In genomic region chr14:71623939-71624338, GRCh38 we compare ENCODE assay signal across 23 cellular contexts.
DNase-seq lines count a peak whose midpoint lies in the region; ATAC-seq, FAIRE-seq and TF ChIP-seq lines count a peak whose summit lies in the region.
"Had no signal": no experiment of that assay in that cellular context is flagged by ENCODE, and none has a peak within 500 bp of the region (broad histone marks: within the 10 kb centered on the region; RNA-seq: fewer than 3 reads in every experiment).

No MANE protein-coding gene starts in this region.

- no peak overlapping the region for H3K18ac ChIP-seq in IMR-90 (ENCODE audit: low read depth, low read length)

- H3K4me3 ChIP-seq in cardiac muscle cell (no peak overlapping the region), left ventricle myocardium inferior (no peak overlapping the region), IMR-90 (ENCODE audit: insufficient read depth, low read depth, low read length) (no peak overlapping the region), smooth muscle cell (no peak overlapping the region)

- H3K4ac ChIP-seq in IMR-90 (ENCODE audit: low read depth, low read length): peak overlapping the region; percentile 6; the same call in 1 of the 2 replicates

- H3K4me1 ChIP-seq in cardiac muscle cell (ENCODE audit: low read depth): peaks cover 34% of the 10 kb centered on the region
- no peaks in the 10 kb centered on the region for H3K4me1 ChIP-seq in left ventricle myocardium inferior
- peaks cover 5% of the 10 kb centered on the region; the same call in 1 of the 2 replicates for H3K4me1 ChIP-seq in IMR-90 (ENCODE audit: control insufficient read depth, insufficient read depth, low read length)
- H3K4me1 ChIP-seq in smooth muscle cell (ENCODE audit: low read depth): peaks cover 24% of the 10 kb centered on the region

- H3K4me1 Mint-ChIP-seq in glutamatergic neuron (ENCODE audit: low read depth, unreplicated experiment) (no peaks in the 10 kb centered on the region), mesothelial cell of epicardium (peaks cover 19% of the 10 kb centered on the region)

- H2BK20ac ChIP-seq in IMR-90 (ENCODE audit: low read depth, low read length): 0 out of 2 replicates have a peak overlapping the region, but pooled peaks have one; percentile 23

- no peak overlapping the region for H4K8ac ChIP-seq in IMR-90 (ENCODE audit: low read depth in 2 of 2, low read length in 2 of 2)

- TF ChIP-seq POLR2A in IMR-90 (IDR thresholded peaks at IDR 0.05; ENCODE audit: low read depth, low read length) (no peak), GM12892 (IDR thresholded peaks at IDR 0.05; ENCODE audit: low read depth, low read length) (no peak)

- CTCF ChIA-PET in IMR-90 (lab: Yijun Ruan, JAX): no interaction called here

- H3K36me3 Mint-ChIP-seq in glutamatergic neuron (ENCODE audit: unreplicated experiment): no peaks in the 10 kb centered on the region
- H3K36me3 Mint-ChIP-seq in mesothelial cell of epicardium: peaks cover 7% of the 10 kb centered on the region

- H3K27ac ChIP-seq in cardiac muscle cell (peak overlapping the region; percentile 7), left ventricle myocardium inferior (replicated peaks) (no peak overlapping the region), IMR-90 (ENCODE audit: insufficient read depth, low read length) (no peak overlapping the region), smooth muscle cell (ENCODE audit: low read depth) (peak overlapping the region; percentile 92), substantia nigra (ENCODE audit: low read depth, low read length, poor library complexity, severe bottlenecking) (no peak overlapping the region)
- H3K27ac ChIP-seq: 22Rv1, RWPE1 had no signal

- H3K4me3 Mint-ChIP-seq in glutamatergic neuron (ENCODE audit: unreplicated experiment): no peak overlapping the region
- H3K4me3 Mint-ChIP-seq in mesothelial cell of epicardium: no peak overlapping the region

- H2BK5ac ChIP-seq in IMR-90 (ENCODE audit: low read depth, low read length, poor library complexity, severe bottlenecking): no peak overlapping the region

- H3K79me1 ChIP-seq in IMR-90 (ENCODE audit: low read depth in 1 of 2, low read length in 2 of 2): peaks cover 20 to 35% of the 10 kb centered on the region in 2 experiments

- intact Hi-C loops in left ventricle myocardium inferior (cut with micrococcal nuclease) (no loop called here), IMR-90 (cut with micrococcal nuclease) (no loop called here)

- no peak overlapping the region; the same call in 1 of the 2 replicates for H4K91ac ChIP-seq in IMR-90 (ENCODE audit: insufficient read depth, low read depth, low read length)

- no peak overlapping the region; the same call in 1 of the 2 replicates for H2AK5ac ChIP-seq in IMR-90 (ENCODE audit: low read depth, low read length)

- no peaks in the 10 kb centered on the region for H3K9me3 ChIP-seq in cardiac muscle cell (ENCODE audit: low read depth)
- no peaks in the 10 kb centered on the region for H3K9me3 ChIP-seq in left ventricle myocardium inferior (replicated peaks)
- no peaks in the 10 kb centered on the region for H3K9me3 ChIP-seq in IMR-90 (ENCODE audit: control insufficient read depth, insufficient read depth, low read length)
- H3K9me3 ChIP-seq in smooth muscle cell (replicated peaks; ENCODE audit: low read depth): no peaks in the 10 kb centered on the region
- H3K9me3 ChIP-seq: BE2C had no signal

- H3K23ac ChIP-seq in IMR-90 (ENCODE audit: low read depth, low read length): no peak overlapping the region

- no peaks in the 10 kb centered on the region for H4K20me1 ChIP-seq in IMR-90 (ENCODE audit: insufficient read depth, low read length)
- no peaks in the 10 kb centered on the region for H4K20me1 ChIP-seq in smooth muscle cell (ENCODE audit: low read depth)

- ATAC-seq in IMR-90 (ENCODE audit: low read depth): no peak
- ATAC-seq: Panc1 had no signal

- BruUV-seq in IMR-90 (replicated peaks; lab: Mats Ljungman, UMichigan): no TSS peak

- H2AK9ac ChIP-seq in IMR-90 (replicated peaks; ENCODE audit: low read depth, low read length, poor library complexity): peak overlapping the region; percentile 73

- H3K9me3 Mint-ChIP-seq in glutamatergic neuron (ENCODE audit: unreplicated experiment): no peaks in the 10 kb centered on the region
- peaks cover 4% of the 10 kb centered on the region for H3K9me3 Mint-ChIP-seq in mesothelial cell of epicardium

- peaks cover 18% of the 10 kb centered on the region for H3K9me1 ChIP-seq in IMR-90 (ENCODE audit: insufficient read depth, low read length)

- H3K79me2 ChIP-seq in smooth muscle cell (ENCODE audit: low read depth): peaks cover 7% of the 10 kb centered on the region

- H3K27ac Mint-ChIP-seq in glutamatergic neuron (ENCODE audit: unreplicated experiment) (peak overlapping the region; percentile 24), mesothelial cell of epicardium (no peak overlapping the region)

- dilution Hi-C loops in IMR-90 (cut with HindIII; ENCODE audit: low sequenced_read_pairs, unreplicated experiment): no loop called here

- POLR2A ChIA-PET in IMR-90 (lab: Charles Lee; ENCODE audit: unreplicated experiment): no interaction called here

- FAIRE-seq in GM12892 (lab: Jason Lieb, UNC): no peak
- FAIRE-seq: G401.6 had no signal

- peak overlapping the region; percentile 49 for H2AFZ ChIP-seq in IMR-90 (replicated peaks; ENCODE audit: low read length, poor library complexity)
- no peak overlapping the region for H2AFZ ChIP-seq in smooth muscle cell (ENCODE audit: low read depth)

- no CpG with 5 or more reads among the region's 8 CpGs for WGBS in IMR-90 (ENCODE audit: extremely low coverage in 2 of 2, insufficient read length in 1 of 2), 2 experiments
- WGBS in smooth muscle cell (ENCODE audit: low lambda C conversion rate): 88% methylated on average over 8 of the region's 8 CpGs

- H3F3A ChIP-seq in smooth muscle cell (ENCODE audit: low read depth): peaks cover 18% of the 10 kb centered on the region

- H4K5ac ChIP-seq in IMR-90 (ENCODE audit: low read depth, low read length): no peak overlapping the region

- DNase-seq in cardiac muscle cell (ENCODE audit: low read depth in 1 of 2, low spot score in 1 of 2) (peak in 1 of 2 donors; percentile 50), left ventricle myocardium inferior (no peak), IMR-90 (no peak), glutamatergic neuron (no peak), smooth muscle cell (lab: John Stamatoyannopoulos, UW; ENCODE audit: unreplicated experiment) (no peak), mesothelial cell of epicardium (ENCODE audit: low spot score in 2 of 2, unreplicated experiment in 2 of 2) (no peak), GM12892 (ENCODE audit: insufficient read length) (no peak), substantia nigra (lab: John Stamatoyannopoulos, UW) (no peak)
- DNase-seq: BE2C, COR-L47, DMS53, GOT3, KBM-7, MV-4-11, NCI-H1105, NCI-H146, NCI-H2029, NCI-H69, SHP77 had no signal

- H3K9ac ChIP-seq in IMR-90 (ENCODE audit: low read depth, low read length) (no peak overlapping the region), smooth muscle cell (ENCODE audit: low read depth) (no peak overlapping the region)

- H3K27me3 Mint-ChIP-seq in glutamatergic neuron (ENCODE audit: unreplicated experiment) (peaks cover 1% of the 10 kb centered on the region), mesothelial cell of epicardium (ENCODE audit: low read depth) (peaks cover 13% of the 10 kb centered on the region)

- H3K14ac ChIP-seq in IMR-90 (replicated peaks; ENCODE audit: low read depth, low read length): no peak overlapping the region

- no peak overlapping the region for H2BK120ac ChIP-seq in IMR-90 (ENCODE audit: low read depth, low read length)

- TF ChIP-seq CTCF in cardiac muscle cell (IDR thresholded peaks at IDR 0.05; ENCODE audit: low read depth, low read length): no peak
- no peak for TF ChIP-seq CTCF in left ventricle myocardium inferior (IDR thresholded peaks at IDR 0.05; ENCODE audit: borderline replicate concordance)
- no peak for TF ChIP-seq CTCF in IMR-90 (conservative IDR thresholded peaks at IDR 0.05; ENCODE audit: low read depth, low read length)
- no peak for TF ChIP-seq CTCF in glutamatergic neuron (IDR thresholded peaks at IDR 0.05; ENCODE audit: partially characterized antibody, unreplicated experiment)
- no peak for TF ChIP-seq CTCF in smooth muscle cell (IDR thresholded peaks at IDR 0.05; ENCODE audit: borderline replicate concordance, insufficient read depth, poor library complexity, severe bottlenecking)
- TF ChIP-seq CTCF in mesothelial cell of epicardium (IDR thresholded peaks at IDR 0.05; ENCODE audit: unreplicated experiment): no peak

- no peak overlapping the region; the same call in 2 of the 3 replicates for H2BK15ac ChIP-seq in IMR-90 (ENCODE audit: low read depth, low read length)

- no peak overlapping the region for H3K56ac ChIP-seq in IMR-90 (ENCODE audit: extremely low read depth, insufficient read depth, low read length)

- H3K36me3 ChIP-seq in cardiac muscle cell (no peaks in the 10 kb centered on the region), left ventricle myocardium inferior (peaks cover 6% of the 10 kb centered on the region), IMR-90 (ENCODE audit: control insufficient read depth, insufficient read depth, low read length) (peaks cover 9% of the 10 kb centered on the region), smooth muscle cell (ENCODE audit: low read depth) (peaks cover 6% of the 10 kb centered on the region)
- H3K36me3 ChIP-seq: BE2C had no signal

- H3K27me3 ChIP-seq in cardiac muscle cell (no peaks in the 10 kb centered on the region), left ventricle myocardium inferior (ENCODE audit: low read depth) (no peaks in the 10 kb centered on the region), IMR-90 (ENCODE audit: control insufficient read depth, insufficient read depth, low read length) (no peaks in the 10 kb centered on the region), smooth muscle cell (ENCODE audit: low read depth) (no peaks in the 10 kb centered on the region)
- H3K27me3 ChIP-seq: BE2C had no signal

- TF ChIP-seq RAD21 in IMR-90 (IDR thresholded peaks at IDR 0.05; ENCODE audit: low read length): no peak

- H3K4me2 ChIP-seq in IMR-90 (ENCODE audit: low read depth, low read length) (no peak overlapping the region), smooth muscle cell (no peak overlapping the region)

- in situ Hi-C loops in IMR-90 (cut with MboI; ENCODE audit: low sequenced_read_pairs): no loop called here

TF ChIP-seq in IMR-90, 13 proteins besides CTCF, POLR2A, EP300 and RAD21:
- TF ChIP-seq USF2 (IDR thresholded peaks at IDR 0.05; ENCODE audit: low read depth, low read length): no peak
- TF ChIP-seq MAFK (IDR thresholded peaks at IDR 0.05; ENCODE audit: low read depth, low read length): no peak

Comparison
In these comparisons a context has a peak if more than half of its experiments do, and no peak if none do; other contexts are left out.
1. H3K27ac ChIP-seq: peak in cardiac muscle cell (single experiment) and smooth muscle cell (single experiment); none in left ventricle myocardium inferior (single experiment), IMR-90 (single experiment) and substantia nigra (single experiment).